In genomic region chr20:63124092-63124781, GRCh38 we compare ENCODE assay signal across 20 cellular contexts.
DNase-seq lines count a peak whose midpoint lies in the region; ATAC-seq, FAIRE-seq and TF ChIP-seq lines count a peak whose summit lies in the region.
"Had no signal": no experiment of that assay in that cellular context is flagged by ENCODE, and none has a peak within 500 bp of the region (broad histone marks: within the 10 kb centered on the region; RNA-seq: fewer than 3 reads in every experiment).

No MANE protein-coding gene starts in this region.

- H3K36me3 Mint-ChIP-seq in CD14-positive monocyte (no peaks in the 10 kb centered on the region), H9 (ENCODE audit: insufficient read depth in 1 of 3, low read depth in 3 of 3) (no peaks in the 10 kb centered on the region), mesothelial cell of epicardium (no peaks in the 10 kb centered on the region)
- H3K36me3 Mint-ChIP-seq: activated naive CD4-positive, alpha-beta T cell treated with anti-CD3 and anti-CD28 coated beads, Interleukin-2, amount 50 U/mL, for 72 hours had no signal

- H3T11ph ChIP-seq in H9 (ENCODE audit: low read length) = no peak overlapping the region

- intact Hi-C loops in CD14-positive monocyte (cut with micrococcal nuclease) (no loop called here), K562 (cut with micrococcal nuclease) (no loop called here)

- no peak overlapping the region for H3K27ac ChIP-seq in H9 (ENCODE audit: insufficient read length, low read depth, low read length)
- H3K27ac ChIP-seq in K562 (ENCODE audit: extremely low read depth, low read depth, low read length) = no peak overlapping the region
- H3K27ac ChIP-seq: SK-N-MC, vagina had no signal

- no peak for TF ChIP-seq RAD21 in K562 (CRISPR knock-in tag; conservative IDR thresholded peaks at IDR 0.05 in 1 of 2, IDR thresholded peaks at IDR 0.05 in 1 of 2)

- H4K5ac ChIP-seq in H9 (ENCODE audit: insufficient read length, low read depth, low read length) = no peak overlapping the region

- H2BK120ac ChIP-seq in H9 (ENCODE audit: low read depth, low read length, poor library complexity, severe bottlenecking) = no peak overlapping the region

- WGBS in H9 (ENCODE audit: extremely low coverage, insufficient read length, low lambda C conversion rate) = no CpG with 5 or more reads among the region's 19 CpGs
- 0% methylated on average over 19 of the region's 19 CpGs for WGBS in K562 (ENCODE audit: insufficient coverage, low coverage, missing lambda C conversion rate)

- H2BK12ac ChIP-seq in H9 (ENCODE audit: insufficient read length, low read depth, low read length) = no peak overlapping the region

- H3K4me1 ChIP-seq in H9 (ENCODE audit: insufficient read depth, low read length) (no peaks in the 10 kb centered on the region), K562 (replicated peaks in 1 of 2; ENCODE audit: control insufficient read depth in 2 of 2, insufficient read depth in 2 of 2, low read length in 2 of 2) (no peaks in the 10 kb centered on the region; a peak in 2 of 5 replicates)
- H3K4me1 ChIP-seq: vagina had no signal

- DNase-seq in CD14-positive monocyte (ENCODE audit: low spot score) (peak; percentile 11), H9 (peak; percentile 21), K562 (ENCODE audit: extremely low read depth in 1 of 4, low spot score in 3 of 4) (no peak), mesothelial cell of epicardium (ENCODE audit: low spot score in 2 of 2, unreplicated experiment in 2 of 2) (peak; percentile 16 to 29), activated T-cell treated with anti-CD3 and anti-CD28 coated beads for 4 hours (no peak), NCI-H774 (lab: John Stamatoyannopoulos, UW) (no peak)
- DNase-seq: DMS 273 treated with DMSO at 0.1 percent for 48 hours; NCI-H1417; NCI-H2227 treated with DMSO at 0.1 percent for 48 hours; occipital lobe; small intestine; stimulated activated naive CD4-positive, alpha-beta T cell treated with Interleukin-2 at 50 U/mL for 16 hours had no signal

- peaks cover 5 to 11% (median 8%) of the 10 kb centered on the region in 3 donors for H3K27me3 Mint-ChIP-seq in CD14-positive monocyte (ENCODE audit: low read depth in 3 of 3)
- peaks cover 11% of the 10 kb centered on the region for H3K27me3 Mint-ChIP-seq in H9 (ENCODE audit: low read depth)
- H3K27me3 Mint-ChIP-seq in mesothelial cell of epicardium (ENCODE audit: low read depth) = peaks cover 21% of the 10 kb centered on the region

- POLR2A ChIA-PET in K562 (lab: Yijun Ruan, JAX) = no interaction called here

- H3K27me3 ChIP-seq in H9 (ENCODE audit: insufficient read depth, low read length) (no peaks in the 10 kb centered on the region), K562 (ENCODE audit: control insufficient read depth in 2 of 2, insufficient read depth in 2 of 2, low read length in 2 of 2) (peaks cover 26 to 95% of the 10 kb centered on the region in 2 experiments)
- H3K27me3 ChIP-seq: BLaER1, vagina had no signal

- H3K9me3 ChIP-seq in H9 (ENCODE audit: control insufficient read depth, low read depth, low read length) = no peaks in the 10 kb centered on the region
- H3K9me3 ChIP-seq in K562 (replicated peaks; ENCODE audit: control insufficient read depth, insufficient read depth, low read depth, low read length) = no peaks in the 10 kb centered on the region
- H3K9me3 ChIP-seq: vagina had no signal

- H4K20me1 ChIP-seq in H9 (ENCODE audit: control insufficient read depth, insufficient read depth, insufficient read length) (no peaks in the 10 kb centered on the region), K562 (replicated peaks; ENCODE audit: control insufficient read depth, insufficient read depth, low read length) (no peaks in the 10 kb centered on the region; the same call in 1 of the 2 replicates)
- H4K20me1 ChIP-seq: BLaER1 had no signal

- H3K18ac ChIP-seq in H9 (ENCODE audit: insufficient read length, low read depth, low read length) = no peak overlapping the region

- H4K8ac ChIP-seq in H9 (replicated peaks; ENCODE audit: insufficient read length, low read depth, low read length) = no peak overlapping the region

- H3K14ac ChIP-seq in H9 (ENCODE audit: insufficient read depth, low read length) = no peak overlapping the region

- no TSS peak for BruUV-seq in K562 (replicated peaks; lab: Mats Ljungman, UMichigan)

- no peak overlapping the region for H3K56ac ChIP-seq in H9 (ENCODE audit: insufficient read length, low read depth, low read length)

- no peak for TF ChIP-seq POLR2A in K562 (conservative IDR thresholded peaks at IDR 0.05)

- no peaks in the 10 kb centered on the region for H3K79me2 ChIP-seq in H9 (ENCODE audit: insufficient read depth, low read length)
- no peaks in the 10 kb centered on the region for H3K79me2 ChIP-seq in K562 (ENCODE audit: control insufficient read depth, insufficient read depth, low read length)

- H3K79me1 ChIP-seq in H9 (ENCODE audit: insufficient read depth, low read depth, low read length, poor library complexity, severe bottlenecking) = no peaks in the 10 kb centered on the region

- H3K4ac ChIP-seq in H9 (ENCODE audit: low read depth, low read length) = no peak overlapping the region

- TF ChIP-seq CTCF in CD14-positive monocyte (IDR thresholded peaks at IDR 0.05) (no peak), H9 (conservative IDR thresholded peaks at IDR 0.05) (no peak), K562 (IDR thresholded peaks at IDR 0.05 in 2 of 3, conservative IDR thresholded peaks at IDR 0.05 in 1 of 3; ENCODE audit: insufficient read depth in 2 of 3, low read depth in 1 of 3, low read length in 3 of 3) (no peak), mesothelial cell of epicardium (IDR thresholded peaks at IDR 0.05; ENCODE audit: unreplicated experiment) (no peak)

- H3K4me3 ChIP-seq in K562 = no peak overlapping the region
- H3K4me3 ChIP-seq: BLaER1, SK-N-MC, vagina had no signal

- TF ChIP-seq EP300 in K562 (IDR thresholded peaks at IDR 0.05; ENCODE audit: low read length) = no peak

- H2BK20ac ChIP-seq in H9 (ENCODE audit: low read depth, low read length, poor library complexity, severe bottlenecking) = no peak overlapping the region

- no peak overlapping the region for H2AK5ac ChIP-seq in H9 (ENCODE audit: insufficient read length, low read length)

- no peak overlapping the region for H2BK5ac ChIP-seq in H9 (ENCODE audit: insufficient read length, low read length)

- H3K36me3 ChIP-seq in K562 (ENCODE audit: control insufficient read depth, insufficient read depth, low read length) = no peaks in the 10 kb centered on the region
- H3K36me3 ChIP-seq: BLaER1, vagina had no signal

- no peak overlapping the region for H3K23ac ChIP-seq in H9 (ENCODE audit: insufficient read length, low read depth, low read length)

- H3K4me3 Mint-ChIP-seq in CD14-positive monocyte (no peak overlapping the region), H9 (no peak overlapping the region), mesothelial cell of epicardium (no peak overlapping the region)

- H3K9ac ChIP-seq in H9 (ENCODE audit: extremely low read depth, insufficient read length, low read length) (no peak overlapping the region), K562 (ENCODE audit: insufficient read depth in 1 of 2, low read depth in 2 of 2, low read length in 2 of 2) (no peak overlapping the region)
- H3K9ac ChIP-seq: BLaER1 had no signal

- no peak overlapping the region for H3K4me2 ChIP-seq in H9 (ENCODE audit: insufficient read depth, insufficient read length, low read length)
- H3K4me2 ChIP-seq in K562 (ENCODE audit: insufficient read depth, low read length) = no peak overlapping the region

- H2AFZ ChIP-seq in H9 (ENCODE audit: low read length) (no peak overlapping the region), K562 (ENCODE audit: low read depth, low read length) (no peak overlapping the region)

- H3K27ac Mint-ChIP-seq in CD14-positive monocyte = no peak overlapping the region
- no peak overlapping the region for H3K27ac Mint-ChIP-seq in H9
- no peak overlapping the region for H3K27ac Mint-ChIP-seq in mesothelial cell of epicardium

- CTCF ChIA-PET in K562 (lab: Yijun Ruan, JAX; ENCODE audit: low intra/inter-chr PET ratio) = no interaction called here

- in situ Hi-C loops in K562 (cut with MboI) = no loop called here

- H3K23me2 ChIP-seq in H9 (ENCODE audit: insufficient read length, low read depth, low read length, poor library complexity, severe bottlenecking) = no peaks in the 10 kb centered on the region

- ATAC-seq in K562 (no peak), GM18867 (IDR thresholded peaks at IDR 0.05; ENCODE audit: unreplicated experiment) (no peak), GM21515 (IDR thresholded peaks at IDR 0.05; ENCODE audit: unreplicated experiment) (no peak)
- ATAC-seq: activated naive CD4-positive, alpha-beta T cell treated with anti-CD3 and anti-CD28 coated beads, Interleukin-2, amount 50 U/mL, for 72 hours had no signal

- H2BK15ac ChIP-seq in H9 (ENCODE audit: low read depth, low read length) = no peak overlapping the region

- peaks cover 0 to 3% (median 0%) of the 10 kb centered on the region in 7 donors for H3K9me3 Mint-ChIP-seq in CD14-positive monocyte
- H3K9me3 Mint-ChIP-seq in H9 = no peaks in the 10 kb centered on the region
- H3K9me3 Mint-ChIP-seq in mesothelial cell of epicardium = peaks cover 3% of the 10 kb centered on the region
- H3K9me3 Mint-ChIP-seq: activated naive CD4-positive, alpha-beta T cell treated with anti-CD3 and anti-CD28 coated beads, Interleukin-2, amount 50 U/mL, for 72 hours had no signal

- H4K91ac ChIP-seq in H9 (ENCODE audit: insufficient read length, low read depth, low read length) = no peak overlapping the region

- FAIRE-seq in K562 (lab: Jason Lieb, UNC) = no peak
- FAIRE-seq: endometrium, H1, small intestine had no signal

- no peaks in the 10 kb centered on the region for H3K9me1 ChIP-seq in K562 (ENCODE audit: control insufficient read depth, insufficient read depth, low read length)

- no peaks in the 10 kb centered on the region for H3K4me1 Mint-ChIP-seq in CD14-positive monocyte
- H3K4me1 Mint-ChIP-seq in H9 = peaks cover 9 to 12% of the 10 kb centered on the region in 2 experiments
- H3K4me1 Mint-ChIP-seq in mesothelial cell of epicardium = no peaks in the 10 kb centered on the region

TF ChIP-seq in K562, 482 proteins besides CTCF, POLR2A, EP300 and RAD21 (continues in another document):
- TF ChIP-seq FOSL1 (tag; conservative IDR thresholded peaks at IDR 0.05) (0 out of 2 replicates have a peak, but pooled peaks have one; percentile 33), ZNF311 (CRISPR knock-in tag; IDR thresholded peaks at IDR 0.05) (no peak)
- TF ChIP-seq, protein P1, sequence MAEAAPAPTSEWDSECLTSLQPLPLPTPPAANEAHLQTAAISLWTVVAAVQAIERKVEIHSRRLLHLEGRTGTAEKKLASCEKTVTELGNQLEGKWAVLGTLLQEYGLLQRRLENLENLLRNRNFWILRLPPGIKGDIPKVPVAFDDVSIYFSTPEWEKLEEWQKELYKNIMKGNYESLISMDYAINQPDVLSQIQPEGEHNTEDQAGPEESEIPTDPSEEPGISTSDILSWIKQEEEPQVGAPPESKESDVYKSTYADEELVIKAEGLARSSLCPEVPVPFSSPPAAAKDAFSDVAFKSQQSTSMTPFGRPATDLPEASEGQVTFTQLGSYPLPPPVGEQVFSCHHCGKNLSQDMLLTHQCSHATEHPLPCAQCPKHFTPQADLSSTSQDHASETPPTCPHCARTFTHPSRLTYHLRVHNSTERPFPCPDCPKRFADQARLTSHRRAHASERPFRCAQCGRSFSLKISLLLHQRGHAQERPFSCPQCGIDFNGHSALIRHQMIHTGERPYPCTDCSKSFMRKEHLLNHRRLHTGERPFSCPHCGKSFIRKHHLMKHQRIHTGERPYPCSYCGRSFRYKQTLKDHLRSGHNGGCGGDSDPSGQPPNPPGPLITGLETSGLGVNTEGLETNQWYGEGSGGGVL (CRISPR knock-in tag; IDR thresholded peaks at IDR 0.05) = no peak

Comparison
In these comparisons a context has a peak if more than half of its experiments do, and no peak if none do; other contexts are left out.
1. DNase-seq: peak in CD14-positive monocyte (single experiment), H9 (single experiment) and mesothelial cell of epicardium (2 of 2); none in K562 (0 of 4), activated T-cell treated with anti-CD3 and anti-CD28 coated beads for 4 hours (single experiment) and NCI-H774 (single experiment).